Comparison of ENCODE assay signal across 8 cellular contexts in the genomic region with DNA sequence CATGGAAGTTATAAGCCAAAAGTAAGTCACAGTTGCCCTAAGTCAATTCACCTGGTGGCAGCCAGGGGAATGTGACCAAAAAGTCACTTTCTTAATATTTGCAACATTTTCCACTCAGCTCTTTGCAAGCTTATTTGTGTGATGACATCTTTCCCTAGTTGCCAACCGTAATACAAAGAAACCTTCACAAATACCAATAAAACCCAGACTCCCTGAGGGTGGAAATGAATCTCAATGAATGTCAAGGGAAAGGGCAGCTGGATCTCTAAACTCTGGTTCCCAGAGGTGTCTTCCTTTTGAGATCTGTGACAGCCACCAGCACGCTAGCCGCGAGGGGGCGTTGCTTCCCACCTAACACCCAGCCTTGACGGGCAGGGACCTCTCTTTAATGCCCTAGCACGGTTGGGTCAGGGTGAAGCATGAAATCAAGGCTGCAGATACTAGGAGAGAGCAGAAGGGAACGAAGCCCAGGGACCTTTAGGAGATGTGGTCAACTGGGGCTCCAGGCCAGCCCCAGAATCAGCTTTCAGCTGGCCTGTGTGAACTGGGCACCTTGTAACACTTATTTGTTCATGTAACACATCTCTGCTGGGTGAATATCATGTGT.
A peak's percentile ranks its signal among the peaks of the same experiment; 100 is the strongest.
DNase-seq lines count a peak whose midpoint lies in the region; ATAC-seq and TF ChIP-seq lines count a peak whose summit lies in the region.

No MANE protein-coding gene starts in this region.

- intact Hi-C loops in PC-9 (cut with micrococcal nuclease; ENCODE audit: unreplicated experiment), result loop anchor here (5.0 kb wide), 1 partner anchor 813 kb away; no protein-coding TSS in a partner anchor

- no peak overlapping the region for H3K4me3 Mint-ChIP-seq in activated naive CD8-positive, alpha-beta T cell treated with anti-CD3 and anti-CD28 coated beads, Interleukin-2, amount 10 ng/mL, durations not matched to agents 7 days and 5 days

- no peaks in the 10 kb centered on the region for H3K9me3 Mint-ChIP-seq in activated naive CD8-positive, alpha-beta T cell treated with anti-CD3 and anti-CD28 coated beads, Interleukin-2, amount 10 ng/mL, durations not matched to agents 7 days and 5 days

- ATAC-seq in GM21723 (IDR thresholded peaks at IDR 0.05; ENCODE audit: unreplicated experiment), result peak; percentile 63
- ATAC-seq in activated naive CD8-positive, alpha-beta T cell treated with anti-CD3 and anti-CD28 coated beads, Interleukin-2, amount 10 ng/mL, durations not matched to agents 7 days and 5 days (ENCODE audit: low read depth), result peak; percentile 60
- ATAC-seq in HG02981 (IDR thresholded peaks at IDR 0.05; ENCODE audit: unreplicated experiment), result no peak

- no peaks in the 10 kb centered on the region for H3K4me1 ChIP-seq in PC-9 (replicated peaks; ENCODE audit: insufficient read depth)

- H3F3A ChIP-seq in PC-9 (ENCODE audit: insufficient read depth, low read depth), result no peaks in the 10 kb centered on the region

- POLR2A ChIA-PET in PC-9 (lab: Charles Lee; ENCODE audit: unreplicated experiment), result interaction anchor here (0.6 kb wide), 2 partner anchors 8 to 113 kb away, joined by 3 to 7 read pairs; no protein-coding TSS in a partner anchor
- POLR2A ChIA-PET in activated naive CD8-positive, alpha-beta T cell treated with anti-CD3 and anti-CD28 coated beads, Interleukin-2, amount 10 ng/mL, durations not matched to agents 7 days and 5 days (lab: Charles Lee), result no interaction called here

- H3K79me2 ChIP-seq in PC-9 (ENCODE audit: low read depth), result no peaks in the 10 kb centered on the region

- H3K4me1 Mint-ChIP-seq in activated naive CD8-positive, alpha-beta T cell treated with anti-CD3 and anti-CD28 coated beads, Interleukin-2, amount 10 ng/mL, durations not matched to agents 7 days and 5 days, result no peaks in the 10 kb centered on the region

- H3K27me3 Mint-ChIP-seq in activated naive CD8-positive, alpha-beta T cell treated with anti-CD3 and anti-CD28 coated beads, Interleukin-2, amount 10 ng/mL, durations not matched to agents 7 days and 5 days, result peaks cover 4% of the 10 kb centered on the region

- BruUV-seq in PC-9 (replicated peaks; lab: Mats Ljungman, UMichigan), result no TSS peak

- no peaks in the 10 kb centered on the region for H3K9me2 ChIP-seq in PC-9 (ENCODE audit: insufficient read depth)

- H3K36me3 Mint-ChIP-seq in activated naive CD8-positive, alpha-beta T cell treated with anti-CD3 and anti-CD28 coated beads, Interleukin-2, amount 10 ng/mL, durations not matched to agents 7 days and 5 days, result no peaks in the 10 kb centered on the region

- DNase-seq in COLO829 (ENCODE audit: low spot score) (peak; percentile 17), PC-9 (peak in 1 of 2 experiments; percentile 50), iPS-NIHi7 (ENCODE audit: extremely low spot score) (peak; percentile 87), NCI-H187 treated with DMSO at 0.1 percent for 48 hours (lab: John Stamatoyannopoulos, UW) (no peak)
- peak; percentile 60 for DNase-seq in activated naive CD8-positive, alpha-beta T cell treated with anti-CD3 and anti-CD28 coated beads, Interleukin-2, amount 10 ng/mL, durations not matched to agents 7 days and 5 days
- DNase-seq in stimulated activated CD8-positive, alpha-beta memory T cell treated with anti-CD3 and anti-CD28 coated beads, Interleukin-7, amount 100 ng/mL, for 48 hours (ENCODE audit: extremely low read depth in 1 of 2, low read depth in 1 of 2), result peak; percentile 10 to 21

- TF ChIP-seq CTCF in PC-9 (conservative IDR thresholded peaks at IDR 0.05), result peak; percentile 42

- no peak overlapping the region for H3K27ac Mint-ChIP-seq in activated naive CD8-positive, alpha-beta T cell treated with anti-CD3 and anti-CD28 coated beads, Interleukin-2, amount 10 ng/mL, durations not matched to agents 7 days and 5 days

- CTCF ChIA-PET in PC-9 (lab: Charles Lee), result interaction anchor here (0.7 kb wide), 1 partner anchor 669 kb away, joined by 4 read pairs; no protein-coding TSS in a partner anchor

- H3K4me3 ChIP-seq in PC-9, result no peak overlapping the region

- H3K4me2 ChIP-seq in PC-9, result no peak overlapping the region

- H3K27ac ChIP-seq in PC-9, result no peak overlapping the region

- peaks cover 18% of the 10 kb centered on the region; the same call in 1 of the 2 replicates for H3K27me3 ChIP-seq in PC-9 (ENCODE audit: insufficient read depth, low read depth)

- no peaks in the 10 kb centered on the region for H4K20me1 ChIP-seq in PC-9 (ENCODE audit: insufficient read depth)

- H2AFZ ChIP-seq in PC-9, result no peak overlapping the region

- H3K9me3 ChIP-seq in PC-9 (ENCODE audit: insufficient read depth, low read depth), result 0 out of 2 replicates have a peak, but pooled peaks cover 3% of the 10 kb centered on the region

- H3K36me3 ChIP-seq in PC-9 (ENCODE audit: low read depth), result no peaks in the 10 kb centered on the region
